Comparison of ENCODE assay signal across 17 cellular contexts in the genomic region with DNA sequence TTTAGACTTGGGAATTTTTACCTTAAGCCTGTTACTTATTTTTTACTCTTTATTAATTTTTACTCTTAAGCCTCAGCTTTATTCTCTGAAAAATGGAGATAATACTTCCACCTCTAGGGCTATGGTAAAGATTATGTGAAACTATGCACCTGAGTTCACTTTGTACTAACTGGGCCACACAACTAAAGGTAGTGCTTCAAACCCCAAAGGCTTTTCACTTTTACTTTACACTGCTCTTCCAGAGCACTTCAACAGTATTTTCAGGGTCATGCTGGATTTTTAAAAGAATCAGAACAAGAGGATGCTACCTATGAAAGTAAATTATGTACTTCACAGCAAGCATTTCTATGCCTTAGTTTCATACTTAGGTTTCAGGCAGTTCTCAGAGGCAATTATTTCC. TPM values are rescaled to one million over a fixed set of nuclear protein-coding genes. Genes with fewer than 3 reads are reported as not detected.
DNase-seq lines count a peak whose midpoint lies in the region; ATAC-seq and TF ChIP-seq lines count a peak whose summit lies in the region.
"Had no signal": no experiment of that assay in that cellular context is flagged by ENCODE, and none has a peak within 500 bp of the region (broad histone marks: within the 10 kb centered on the region; RNA-seq: fewer than 3 reads in every experiment).

No MANE protein-coding gene starts in this region.

- peak overlapping the region; percentile 42 for H3K27ac Mint-ChIP-seq in central memory CD8-positive, alpha-beta T cell (ENCODE audit: low read depth)

- no peak for DNase-seq in central memory CD8-positive, alpha-beta T cell (ENCODE audit: low spot score in 2 of 2)
- DNase-seq in HPDE6-E6E7 (ENCODE audit: extremely low spot score) (no peak), NCI-H2081 (lab: John Stamatoyannopoulos, UW) (no peak), gastrocnemius medialis (no peak)
- DNase-seq: activated T-cell treated with anti-CD3 and anti-CD28 coated beads for 4 hours; HCEC 1CT; left lung; NCI-H2171; stimulated activated CD4-positive, alpha-beta T cell treated with anti-CD3 and anti-CD28 coated beads, Interleukin-1b, Interleukin-23, amount 100 ng/mL, for 48 hours; upper lobe of right lung had no signal

- H3K4me3 Mint-ChIP-seq in central memory CD8-positive, alpha-beta T cell = no peak overlapping the region
- H3K4me3 Mint-ChIP-seq: brain had no signal

- no peaks in the 10 kb centered on the region for H3K9me3 Mint-ChIP-seq in central memory CD8-positive, alpha-beta T cell
- H3K9me3 Mint-ChIP-seq: brain had no signal

- H3K27me3 Mint-ChIP-seq in central memory CD8-positive, alpha-beta T cell = no peaks in the 10 kb centered on the region
- H3K27me3 Mint-ChIP-seq: brain had no signal

- no peak for TF ChIP-seq POLR2A in gastrocnemius medialis (IDR thresholded peaks at IDR 0.05)

- in situ Hi-C loops in gastrocnemius medialis (cut with MboI; ENCODE audit: low sequenced_read_pairs in 4 of 4) = no loop called here

- no peaks in the 10 kb centered on the region for H3K4me1 ChIP-seq in gastrocnemius medialis
- H3K4me1 ChIP-seq: right atrium auricular region, SJSA1, upper lobe of right lung had no signal

- no peak for TF ChIP-seq CTCF in gastrocnemius medialis (IDR thresholded peaks at IDR 0.05 in 4 of 5, conservative IDR thresholded peaks at IDR 0.05 in 1 of 5)

- H3K4me3 ChIP-seq in gastrocnemius medialis = no peak overlapping the region
- H3K4me3 ChIP-seq: BLaER1, left lung, right atrium auricular region, SJSA1, upper lobe of right lung had no signal

- intact Hi-C loops in gastrocnemius medialis (cut with DNase I; ENCODE audit: low total_unique reads) = no loop called here

- H3K4me1 Mint-ChIP-seq in central memory CD8-positive, alpha-beta T cell = peaks cover 40% of the 10 kb centered on the region

- no peaks in the 10 kb centered on the region for H3K9me3 ChIP-seq in gastrocnemius medialis
- H3K9me3 ChIP-seq: BLaER1, left lung, right atrium auricular region, SJSA1, upper lobe of right lung had no signal

- H3K27me3 ChIP-seq in gastrocnemius medialis = no peaks in the 10 kb centered on the region
- H3K27me3 ChIP-seq: BLaER1, left lung, right atrium auricular region, SJSA1, upper lobe of right lung had no signal

- ATAC-seq in GM18498 (IDR thresholded peaks at IDR 0.05; ENCODE audit: unreplicated experiment) (peak; percentile 49), GM21367 (IDR thresholded peaks at IDR 0.05; ENCODE audit: unreplicated experiment) (peak; percentile 43), HG03432 (IDR thresholded peaks at IDR 0.05; ENCODE audit: unreplicated experiment) (peak; percentile 38), gastrocnemius medialis (no peak)
- no peak for ATAC-seq in central memory CD8-positive, alpha-beta T cell (replicated peaks; ENCODE audit: extremely low read depth, poor library complexity, severe bottlenecking)
- ATAC-seq: left lung, upper lobe of right lung had no signal

- H3K36me3 Mint-ChIP-seq in central memory CD8-positive, alpha-beta T cell (ENCODE audit: insufficient read depth) = no peaks in the 10 kb centered on the region

- no peak overlapping the region for H3K27ac ChIP-seq in gastrocnemius medialis
- H3K27ac ChIP-seq: BLaER1, left lung, right atrium auricular region, SJSA1, upper lobe of right lung had no signal

- H3K36me3 ChIP-seq in gastrocnemius medialis = no peaks in the 10 kb centered on the region
- H3K36me3 ChIP-seq: left lung, right atrium auricular region had no signal

RNA-seq across cellular contexts. Expression of a gene that starts 27.8 kb away (rescaled TPM):
- total RNA-seq in gastrocnemius medialis = 10 to 100 TPM in 3 of 4 donors, 1 to 10 TPM in 1; 8.8 to 14.9 (median 12.4) TPM

Comparison
In these comparisons a context has a peak if more than half of its experiments do, and no peak if none do; other contexts are left out.
1. ATAC-seq: peak in GM18498 (single experiment), GM21367 (single experiment) and HG03432 (single experiment); none in central memory CD8-positive, alpha-beta T cell (single experiment) and gastrocnemius medialis (0 of 2).